In the genomic region with DNA sequence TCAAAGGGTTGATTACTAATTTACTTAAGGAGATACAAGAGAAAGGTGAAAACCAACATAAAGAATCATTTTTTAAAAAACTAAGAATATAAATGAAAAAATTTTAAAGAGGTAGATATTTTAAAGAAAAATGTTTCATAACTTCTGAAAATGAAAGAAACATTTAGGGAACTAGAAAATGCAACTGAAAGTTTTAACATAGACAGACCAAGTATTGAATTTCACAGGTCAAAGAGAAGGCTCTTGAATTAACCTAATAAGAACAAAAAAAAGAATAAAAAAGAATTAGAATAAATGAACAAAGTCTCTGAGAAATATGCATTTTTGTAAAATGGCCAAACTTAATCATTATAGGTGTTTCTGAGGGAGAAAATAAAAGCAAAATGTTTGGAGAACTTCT, we compare ENCODE assay signal across 24 cellular contexts. TPM values are rescaled to one million over a fixed set of nuclear protein-coding genes. Genes with fewer than 3 reads are reported as not detected.
DNase-seq lines count a peak whose midpoint lies in the region; ATAC-seq, FAIRE-seq and TF ChIP-seq lines count a peak whose summit lies in the region.
"Had no signal": no experiment of that assay in that cellular context is flagged by ENCODE, and none has a peak within 500 bp of the region (broad histone marks: within the 10 kb centered on the region; RNA-seq: fewer than 3 reads in every experiment).

No MANE protein-coding gene starts in this region.

- H3K4me2 ChIP-seq in OCI-LY7 (ENCODE audit: low read length): no peak overlapping the region

- no peak overlapping the region for H3K4me3 ChIP-seq in naive thymus-derived CD4-positive, alpha-beta T cell (ENCODE audit: low read length)
- H3K4me3 ChIP-seq in OCI-LY7 (ENCODE audit: low read depth, low read length, poor library complexity, severe bottlenecking): no peak overlapping the region
- H3K4me3 ChIP-seq: adrenal gland, cardiac muscle cell, heart left ventricle had no signal

- POLR2A ChIA-PET in naive thymus-derived CD4-positive, alpha-beta T cell (lab: Charles Lee): no interaction called here
- POLR2A ChIA-PET in OCI-LY7 (lab: Charles Lee): no interaction called here

- no peaks in the 10 kb centered on the region for H3K9me2 ChIP-seq in OCI-LY7 (ENCODE audit: insufficient read depth, low read length)

- H4K20me1 ChIP-seq in OCI-LY7 (ENCODE audit: insufficient read depth, low read length): no peaks in the 10 kb centered on the region

- H3K9me3 ChIP-seq in naive thymus-derived CD4-positive, alpha-beta T cell (ENCODE audit: control insufficient read depth in 2 of 3, low read length in 3 of 3): peaks cover 0 to 14% (median 0%) of the 10 kb centered on the region in 3 experiments
- H3K9me3 ChIP-seq in OCI-LY7 (ENCODE audit: low read length): no peaks in the 10 kb centered on the region

- H3K4me1 Mint-ChIP-seq in naive thymus-derived CD4-positive, alpha-beta T cell: peaks cover 0 to 5% (median 0%) of the 10 kb centered on the region in 7 donors
- H3K4me1 Mint-ChIP-seq: nephron had no signal

- no peak overlapping the region for H2AFZ ChIP-seq in OCI-LY7 (ENCODE audit: low read length)

- no peaks in the 10 kb centered on the region for H3K4me1 ChIP-seq in naive thymus-derived CD4-positive, alpha-beta T cell (ENCODE audit: control insufficient read depth in 2 of 2, insufficient read depth in 2 of 2, low read length in 2 of 2)
- no peaks in the 10 kb centered on the region for H3K4me1 ChIP-seq in OCI-LY7 (ENCODE audit: insufficient read depth, low read length, poor library complexity, severe bottlenecking)
- H3K4me1 ChIP-seq: adrenal gland, heart left ventricle had no signal

- intact Hi-C loops in naive thymus-derived CD4-positive, alpha-beta T cell (cut with micrococcal nuclease): no loop called here
- intact Hi-C loops in OCI-LY7 (cut with micrococcal nuclease; ENCODE audit: unreplicated experiment): no loop called here

- H3K36me3 ChIP-seq in naive thymus-derived CD4-positive, alpha-beta T cell (ENCODE audit: control insufficient read depth in 2 of 3, insufficient read depth in 3 of 3, low read length in 3 of 3): no peaks in the 10 kb centered on the region
- no peaks in the 10 kb centered on the region for H3K36me3 ChIP-seq in OCI-LY7 (ENCODE audit: insufficient read depth, low read length)
- H3K36me3 ChIP-seq: adrenal gland, cardiac muscle cell, heart left ventricle had no signal

- H3K9me3 Mint-ChIP-seq in naive thymus-derived CD4-positive, alpha-beta T cell: peaks cover 0 to 67% (median 26%) of the 10 kb centered on the region in 11 donors
- H3K9me3 Mint-ChIP-seq: activated T-helper 17 cell treated with anti-CD3 and anti-CD28 coated beads, Interleukin-2, amount 50 U/mL, for 72 hours; type B pancreatic cell had no signal

- H3K36me3 Mint-ChIP-seq in naive thymus-derived CD4-positive, alpha-beta T cell: peaks cover 0 to 14% (median 10%) of the 10 kb centered on the region in 5 donors
- H3K36me3 Mint-ChIP-seq: type B pancreatic cell, WTC11 had no signal

- no peaks in the 10 kb centered on the region for H3K79me2 ChIP-seq in OCI-LY7 (ENCODE audit: insufficient read depth, low read depth, low read length)

- H3K27me3 Mint-ChIP-seq in naive thymus-derived CD4-positive, alpha-beta T cell: peaks cover 0 to 27% (median 8%) of the 10 kb centered on the region in 5 donors
- H3K27me3 Mint-ChIP-seq: type B pancreatic cell had no signal

- H3K27me3 ChIP-seq in naive thymus-derived CD4-positive, alpha-beta T cell (ENCODE audit: control insufficient read depth in 2 of 2, insufficient read depth in 2 of 2, low read length in 2 of 2): no peaks in the 10 kb centered on the region
- H3K27me3 ChIP-seq: adrenal gland, cardiac muscle cell, heart left ventricle had no signal

- no TSS peak for BruUV-seq in OCI-LY7 (replicated peaks; lab: Mats Ljungman, UMichigan)

- FAIRE-seq in RCC 7860 (lab: Jason Lieb, UNC): no peak

- H3K27ac Mint-ChIP-seq in naive thymus-derived CD4-positive, alpha-beta T cell: no peak overlapping the region
- H3K27ac Mint-ChIP-seq: activated T-helper 17 cell treated with anti-CD3 and anti-CD28 coated beads, Interleukin-2, amount 50 U/mL, for 72 hours; nephron; type B pancreatic cell; WTC11 had no signal

- no peak overlapping the region for H3K4me3 Mint-ChIP-seq in naive thymus-derived CD4-positive, alpha-beta T cell
- H3K4me3 Mint-ChIP-seq: activated T-helper 17 cell treated with anti-CD3 and anti-CD28 coated beads, Interleukin-2, amount 50 U/mL, for 72 hours; nephron; type B pancreatic cell; WTC11 had no signal

- ATAC-seq in GM18508 (IDR thresholded peaks at IDR 0.05; ENCODE audit: insufficient read depth, unreplicated experiment) (peak; percentile 53), GM21367 (IDR thresholded peaks at IDR 0.05; ENCODE audit: unreplicated experiment) (peak; percentile 44), HG02870 (IDR thresholded peaks at IDR 0.05; ENCODE audit: unreplicated experiment) (peak; percentile 41), HG03378 (IDR thresholded peaks at IDR 0.05; ENCODE audit: unreplicated experiment) (peak; percentile 61)
- no peak for ATAC-seq in naive thymus-derived CD4-positive, alpha-beta T cell
- ATAC-seq: activated T-helper 17 cell treated with anti-CD3 and anti-CD28 coated beads, Interleukin-2, amount 50 U/mL, for 72 hours; heart left ventricle had no signal

- H3K27ac ChIP-seq in naive thymus-derived CD4-positive, alpha-beta T cell (ENCODE audit: low read depth, low read length): no peak overlapping the region
- H3K27ac ChIP-seq in OCI-LY7 (ENCODE audit: low read depth, low read length, poor library complexity, severe bottlenecking): no peak overlapping the region
- H3K27ac ChIP-seq: adrenal gland, C4-2B, cardiac muscle cell, heart left ventricle had no signal

- DNase-seq in naive thymus-derived CD4-positive, alpha-beta T cell: no peak
- DNase-seq in RCC 7860 (ENCODE audit: low spot score) (no peak), NOMO-1 treated with dmso at 0.1 percent for 144 hours (lab: John Stamatoyannopoulos, UW; ENCODE audit: unreplicated experiment) (no peak), OCI-LY7 (ENCODE audit: low spot score) (no peak)
- DNase-seq: activated CD8-positive, alpha-beta memory T cell treated with anti-CD3 and anti-CD28 coated beads for 24 hours; adrenal gland; DMS153; heart left ventricle; Karpas-422; mesendoderm; NCI-H1436 treated with DMSO at 0.1 percent for 48 hours; Right ventricle myocardium superior; stimulated activated CD4-positive, alpha-beta T cell treated with anti-CD3 and anti-CD28 coated beads, Interleukin-12 subunit alpha, Interleukin-12 subunit beta, amount 100 ng/mL, for 4 hours; stimulated activated naive CD4-positive, alpha-beta T cell treated with Interleukin-2 at 50 U/mL for 16 hours had no signal

- no peak for TF ChIP-seq CTCF in OCI-LY7 (conservative IDR thresholded peaks at IDR 0.05; ENCODE audit: low read length)

- CTCF ChIA-PET in naive thymus-derived CD4-positive, alpha-beta T cell (lab: Charles Lee): no interaction called here
- CTCF ChIA-PET in OCI-LY7 (lab: Charles Lee; ENCODE audit: unreplicated experiment): no interaction called here

RNA-seq across cellular contexts. Expression of gene FAM174A, which starts 16.1 kb away (rescaled TPM):
- total RNA-seq in naive thymus-derived CD4-positive, alpha-beta T cell: 10 to 100 TPM in 1 of 5 experiments, 1 to 10 TPM in 4; 4.6 to 10.7 (median 6.0) TPM
- 1 to 10 TPM; 3.2 to 5.6 TPM for polyA plus RNA-seq in naive thymus-derived CD4-positive, alpha-beta T cell
- 0.64 and 1.2 TPM in 2 replicates for total RNA-seq in OCI-LY7 (2014; rRNA removed; shearing (Covaris generic))
- 3.9 and 6.3 TPM in 2 replicates for total RNA-seq in OCI-LY7 (2022)
